Comparison of ENCODE assay signal across 8 cellular contexts in the genomic region with DNA sequence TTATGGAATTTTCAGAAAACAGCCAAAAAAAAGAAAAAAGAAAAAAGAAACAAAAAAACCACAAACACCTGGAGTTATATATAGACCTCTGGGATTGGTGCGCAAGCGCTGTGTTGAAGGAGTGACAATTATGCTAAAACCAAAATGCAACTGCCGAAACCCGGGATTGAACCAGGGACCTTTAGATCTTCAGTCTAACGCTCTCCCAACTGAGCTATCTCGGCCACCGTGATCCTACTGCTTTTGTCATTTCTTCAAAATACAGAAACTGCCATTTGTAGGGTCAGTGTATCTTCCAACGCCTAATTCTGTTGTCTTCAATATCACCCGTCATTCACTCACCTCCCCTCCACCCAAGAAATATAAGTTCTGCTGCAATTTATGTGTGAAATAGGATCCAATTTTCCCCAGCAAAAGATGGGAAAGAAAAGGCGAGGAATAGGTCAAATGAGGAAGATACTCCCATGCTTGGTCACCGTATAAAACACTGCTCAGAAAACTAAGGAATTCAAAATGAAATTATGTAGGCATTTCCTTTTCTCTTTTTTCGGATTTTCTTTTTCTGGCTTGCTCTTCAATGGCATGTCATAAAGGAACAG.
DNase-seq lines count a peak whose midpoint lies in the region; ATAC-seq, FAIRE-seq and TF ChIP-seq lines count a peak whose summit lies in the region.

No MANE protein-coding gene starts in this region.

- intact Hi-C loops in psoas muscle (cut with DNase I) = no loop called here

- H3K9me3 ChIP-seq in psoas muscle = no peaks in the 10 kb centered on the region

- no peaks in the 10 kb centered on the region for H3K36me3 ChIP-seq in psoas muscle (ENCODE audit: insufficient read depth in 1 of 2, low read depth in 1 of 2)

- no peak for FAIRE-seq in urothelium cell line (lab: Jason Lieb, UNC)

- no peak for ATAC-seq in psoas muscle
- no peak for ATAC-seq in GM21526 (IDR thresholded peaks at IDR 0.05; ENCODE audit: low FRiP score, unreplicated experiment)

- WGBS in psoas muscle, 3 donors = 6% methylated on average over 12 of the region's 12 CpGs

- peaks cover 9 to 77% (median 12%) of the 10 kb centered on the region in 3 donors for H3K27me3 ChIP-seq in psoas muscle (ENCODE audit: insufficient read depth in 3 of 3, low read length in 2 of 3)

- DNase-seq in D341Med (ENCODE audit: low spot score) (peak; percentile 37), SW480 (ENCODE audit: low spot score) (peak; percentile 20), hepatic stellate cell (ENCODE audit: low spot score) (peak; percentile 34), urothelium cell line (ENCODE audit: low spot score) (no peak), GM13977 (ENCODE audit: low spot score) (no peak), psoas muscle (no peak)
- DNase-seq in Jurkat, Clone E6-1 (ENCODE audit: low read depth, low spot score) = peak; percentile 79

- no peak overlapping the region for H3K27ac ChIP-seq in psoas muscle

- H3K4me3 ChIP-seq in Jurkat, Clone E6-1 (ENCODE audit: low read length) = peak overlapping the region; percentile 35
- no peak overlapping the region for H3K4me3 ChIP-seq in psoas muscle

- in situ Hi-C loops in GM13977 (cut with MboI; ENCODE audit: low pct_unique_long_range_greater_than_20kb, low sequenced_read_pairs, unreplicated experiment) = no loop called here

- no peaks in the 10 kb centered on the region for H3K4me1 ChIP-seq in psoas muscle

- no peak for TF ChIP-seq CTCF in GM13977 (IDR thresholded peaks at IDR 0.05; ENCODE audit: extremely low read depth, insufficient read depth, missing control alignments)
- no peak for TF ChIP-seq CTCF in psoas muscle (IDR thresholded peaks at IDR 0.05)

Comparison
In these comparisons a context has a peak if more than half of its experiments do, and no peak if none do; other contexts are left out.
1. DNase-seq: peak in D341Med (single experiment), Jurkat, Clone E6-1 (single experiment), SW480 (single experiment) and hepatic stellate cell (single experiment); none in urothelium cell line (single experiment), GM13977 (single experiment) and psoas muscle (0 of 2).